Comparison of ENCODE assay signal across 9 cellular contexts in genomic region chr15:29089731-29090616, GRCh38.
DNase-seq lines count a peak whose midpoint lies in the region; ATAC-seq and TF ChIP-seq lines count a peak whose summit lies in the region.
"Had no signal": no experiment of that assay in that cellular context is flagged by ENCODE, and none has a peak within 500 bp of the region (broad histone marks: within the 10 kb centered on the region; RNA-seq: fewer than 3 reads in every experiment).

No MANE protein-coding gene starts in this region.

- peaks cover 6% of the 10 kb centered on the region for H3K9me3 Mint-ChIP-seq in nephron progenitor cell

- H3K9ac ChIP-seq in DND-41 (ENCODE audit: low read depth, low read length), result no peak overlapping the region

- no peaks in the 10 kb centered on the region for H3K27me3 ChIP-seq in DND-41 (ENCODE audit: insufficient read depth, low read length, poor library complexity)

- in situ Hi-C loops in astrocyte of the cerebellum (cut with HindIII; ENCODE audit: low sequenced_read_pairs), result no loop called here

- no peaks in the 10 kb centered on the region for H3K4me1 ChIP-seq in DND-41 (ENCODE audit: insufficient read depth, low read length)

- no peak overlapping the region for H3K27ac ChIP-seq in DND-41 (ENCODE audit: low read length)
- H3K27ac ChIP-seq: VCaP had no signal

- H3K27me3 Mint-ChIP-seq in nephron progenitor cell (ENCODE audit: low read depth, poor library complexity), result no peaks in the 10 kb centered on the region

- no peak for TF ChIP-seq POLR2A in NB4 (IDR thresholded peaks at IDR 0.05; ENCODE audit: extremely low read depth, insufficient read length)

- H3K4me3 ChIP-seq in DND-41 (ENCODE audit: low read depth in 1 of 2, low read length in 2 of 2), result no peak overlapping the region
- H3K4me3 ChIP-seq in NB4 (ENCODE audit: low read depth, low read length), result no peak overlapping the region
- no peak overlapping the region for H3K4me3 ChIP-seq in astrocyte of the cerebellum (ENCODE audit: low read depth, low read length)

- TF ChIP-seq CTCF in DND-41 (IDR thresholded peaks at IDR 0.05; ENCODE audit: borderline replicate concordance, extremely low read depth, low read length, poor library complexity, severe bottlenecking) (peak; percentile 17), NB4 (IDR thresholded peaks at IDR 0.05; ENCODE audit: low read depth, low read length) (peak; percentile 7), astrocyte of the cerebellum (IDR thresholded peaks at IDR 0.05; ENCODE audit: low read depth, low read length, missing control alignments) (peak; percentile 44), nephron progenitor cell (IDR thresholded peaks at IDR 0.05) (peak; percentile 35)

- H4K20me1 ChIP-seq in DND-41 (ENCODE audit: insufficient read depth, low read length), result no peaks in the 10 kb centered on the region

- no peak for DNase-seq in DND-41
- DNase-seq in NB4 (ENCODE audit: low read depth), result peak; percentile 36
- peak; percentile 41 for DNase-seq in astrocyte of the cerebellum (ENCODE audit: low read depth)
- DNase-seq in nephron progenitor cell, result no peak
- no peak for DNase-seq in NCI-H128 (lab: John Stamatoyannopoulos, UW; ENCODE audit: unreplicated experiment)
- no peak for DNase-seq in ecto neural progenitor cell (ENCODE audit: low spot score)

- H3K27ac Mint-ChIP-seq in nephron progenitor cell, result no peak overlapping the region

- ATAC-seq in DND-41 (ENCODE audit: insufficient read depth, low read depth) (no peak), GM18502 (IDR thresholded peaks at IDR 0.05; ENCODE audit: poor library complexity, unreplicated experiment) (no peak), HG03159 (IDR thresholded peaks at IDR 0.05; ENCODE audit: unreplicated experiment) (no peak)

- no peak overlapping the region for H2AFZ ChIP-seq in DND-41 (ENCODE audit: low read depth, low read length)

- H3K9me3 ChIP-seq in DND-41 (ENCODE audit: insufficient read depth, low read length, severe bottlenecking), result no peaks in the 10 kb centered on the region

- H3K4me2 ChIP-seq in DND-41 (ENCODE audit: insufficient read depth, low read length), result no peak overlapping the region

- peaks cover 54% of the 10 kb centered on the region for H3K4me1 Mint-ChIP-seq in nephron progenitor cell

- no peaks in the 10 kb centered on the region for H3K36me3 ChIP-seq in DND-41 (ENCODE audit: insufficient read depth, low read length)

- no peak overlapping the region for H3K4me3 Mint-ChIP-seq in nephron progenitor cell

- H3K36me3 Mint-ChIP-seq in nephron progenitor cell (ENCODE audit: low read depth), result peaks cover 21% of the 10 kb centered on the region

- H3K79me2 ChIP-seq in DND-41 (ENCODE audit: insufficient read depth, low read length), result no peaks in the 10 kb centered on the region

Comparison
In these comparisons a context has a peak if more than half of its experiments do, and no peak if none do; other contexts are left out.
1. DNase-seq: peak in NB4 (single experiment) and astrocyte of the cerebellum (single experiment); none in DND-41 (single experiment), nephron progenitor cell (single experiment), NCI-H128 (single experiment) and ecto neural progenitor cell (single experiment).
2. Peak in every context shown above with its lines, with median percentiles within 50 percentile points of each other: CTCF ChIP-seq.